Comparison of ENCODE assay signal across 18 cellular contexts in the genomic region with DNA sequence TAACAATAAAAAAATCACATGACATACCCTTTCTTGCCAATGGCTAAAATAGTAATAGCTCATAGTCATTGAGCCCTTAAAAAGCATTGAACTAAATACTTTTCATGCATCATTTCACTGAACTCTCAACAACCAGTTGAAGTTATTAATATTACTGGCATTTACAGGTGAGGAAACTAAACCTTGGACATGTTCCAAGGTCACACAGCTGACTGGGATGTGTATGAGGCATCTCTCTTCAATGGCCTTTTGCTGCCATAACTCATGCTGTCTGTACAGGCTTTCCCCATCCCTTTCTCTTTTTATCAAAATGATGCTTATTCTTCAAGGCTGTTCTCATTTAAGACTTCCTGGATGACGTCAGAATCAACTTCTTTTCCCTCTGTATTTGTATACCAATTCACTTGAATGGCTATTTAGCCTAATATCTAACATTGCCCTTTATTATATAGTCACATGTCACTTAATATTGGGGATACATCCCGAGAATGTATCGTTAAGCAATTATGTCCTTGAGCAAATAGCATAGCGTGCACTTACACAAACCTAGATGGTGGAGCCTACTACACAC.
DNase-seq lines count a peak whose midpoint lies in the region; ATAC-seq lines count a peak whose summit lies in the region.
"Had no signal": no experiment of that assay in that cellular context is flagged by ENCODE, and none has a peak within 500 bp of the region (broad histone marks: within the 10 kb centered on the region; RNA-seq: fewer than 3 reads in every experiment).

No MANE protein-coding gene starts in this region.

- no peak overlapping the region for H2AFZ ChIP-seq in Karpas-422 (ENCODE audit: low read length)

- H3K4me2 ChIP-seq in Karpas-422 (ENCODE audit: low read depth, low read length, poor library complexity, severe bottlenecking): no peak overlapping the region

- no peaks in the 10 kb centered on the region for H3K27me3 ChIP-seq in Karpas-422 (ENCODE audit: low read length)

- no peaks in the 10 kb centered on the region for H3K36me3 ChIP-seq in Karpas-422 (ENCODE audit: insufficient read depth, low read length)
- H3K36me3 ChIP-seq: HAP-1 had no signal

- H3K9me2 ChIP-seq in Karpas-422 (replicated peaks; ENCODE audit: insufficient read depth, low read length): no peaks in the 10 kb centered on the region

- no peaks in the 10 kb centered on the region for H4K20me1 ChIP-seq in Karpas-422 (ENCODE audit: insufficient read depth, low read depth, low read length)

- no peak for ATAC-seq in GM18520 (IDR thresholded peaks at IDR 0.05; ENCODE audit: unreplicated experiment)
- ATAC-seq: CD8-positive, alpha-beta T cell had no signal

- no peak overlapping the region for H3K4me3 ChIP-seq in Karpas-422 (ENCODE audit: low read length)
- H3K4me3 ChIP-seq: HAP-1 had no signal

- 0 out of 2 replicates have a peak overlapping the region, but pooled peaks have one; percentile 6 for H3K27ac ChIP-seq in Karpas-422 (ENCODE audit: low read length)
- H3K27ac ChIP-seq: C4-2B had no signal

- H3K9ac ChIP-seq in Karpas-422 (ENCODE audit: low read length): no peak overlapping the region

- peak; percentile 64 for DNase-seq in NCI-H510A treated with DMSO at 0.1 percent for 48 hours (lab: John Stamatoyannopoulos, UW)
- no peak for DNase-seq in NCI-H510A (lab: John Stamatoyannopoulos, UW)
- peak; percentile 24 for DNase-seq in DMS79 (lab: John Stamatoyannopoulos, UW)
- no peak for DNase-seq in Karpas-422
- peak; percentile 10 for DNase-seq in NCI-H69 (lab: John Stamatoyannopoulos, UW)
- DNase-seq in NCI-H2196 treated with DMSO at 0.1 percent for 48 hours (lab: John Stamatoyannopoulos, UW; ENCODE audit: unreplicated experiment): no peak
- DNase-seq in NAMALWA (ENCODE audit: low spot score): no peak
- DNase-seq: Caco-2; CD4-positive, CD25-positive, alpha-beta regulatory T cell; CD8-positive, alpha-beta T cell; DMS153; EL; GDM1; GOT3; HFFc6 had no signal

- H3K9me3 ChIP-seq in Karpas-422 (ENCODE audit: low read length): no peaks in the 10 kb centered on the region
- H3K9me3 ChIP-seq: Caco-2, HAP-1 had no signal

- H3K4me1 ChIP-seq in Karpas-422 (ENCODE audit: low read length): peaks cover 51% of the 10 kb centered on the region
- H3K4me1 ChIP-seq: Caco-2, HAP-1 had no signal

- H3K79me2 ChIP-seq in Karpas-422 (ENCODE audit: low read length): no peaks in the 10 kb centered on the region

Comparison
In these comparisons a context has a peak if more than half of its experiments do, and no peak if none do; other contexts are left out.
1. DNase-seq: peak in NCI-H510A treated with DMSO at 0.1 percent for 48 hours (single experiment), DMS79 (single experiment) and NCI-H69 (single experiment); none in NCI-H510A (single experiment), Karpas-422 (single experiment), NCI-H2196 treated with DMSO at 0.1 percent for 48 hours (single experiment) and NAMALWA (single experiment).